Comparison of ENCODE assay signal across 37 cellular contexts in the genomic region with DNA sequence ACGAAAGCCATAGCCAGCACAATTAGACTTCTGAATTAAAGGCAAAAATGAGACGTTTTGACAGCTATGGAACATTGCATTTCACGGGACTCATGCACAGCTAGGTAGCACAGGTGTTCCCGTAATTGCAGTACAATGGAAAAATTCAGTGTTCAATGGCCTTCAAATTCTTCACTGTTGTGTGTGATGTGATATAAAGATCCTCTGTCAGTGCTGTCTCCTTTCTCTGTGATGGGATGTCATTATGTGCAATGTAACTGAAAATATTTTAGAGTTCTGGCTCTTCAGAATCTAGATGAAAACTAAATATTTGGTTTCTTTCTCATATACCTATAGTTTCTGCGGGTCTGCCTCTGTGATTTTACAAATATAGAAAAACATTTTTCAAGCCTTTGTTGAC.
"Had no signal": no experiment of that assay in that cellular context is flagged by ENCODE, and none has a peak within 500 bp of the region (broad histone marks: within the 10 kb centered on the region; RNA-seq: fewer than 3 reads in every experiment).

No MANE protein-coding gene starts in this region.

- H3K36me3 ChIP-seq: adrenal gland, ascending aorta, brain microvascular endothelial cell, breast epithelium, cardiac muscle cell had no signal

- H3K27me3 ChIP-seq: adrenal gland, ascending aorta, body of pancreas, brain microvascular endothelial cell, breast epithelium, cardiac muscle cell had no signal

- H3K36me3 Mint-ChIP-seq: activated naive CD4-positive, alpha-beta T cell treated with anti-CD3 and anti-CD28 coated beads, Interleukin-2, amount 10 ng/mL, durations not matched to agents 7 days and 5 days; activated naive CD4-positive, alpha-beta T cell treated with anti-CD3 and anti-CD28 coated beads, Interleukin-2, amount 50 U/mL, for 24 hours; activated naive CD8-positive, alpha-beta T cell; activated naive CD8-positive, alpha-beta T cell treated with anti-CD3 and anti-CD28 coated beads for 36 hours; activated naive CD8-positive, alpha-beta T cell treated with anti-CD3 and anti-CD28 coated beads, Interleukin-2, amount 10 ng/mL, durations not matched to agents 7 days and 5 days; brain had no signal

- H3K4me1 Mint-ChIP-seq: activated naive CD4-positive, alpha-beta T cell treated with anti-CD3 and anti-CD28 coated beads, Interleukin-2, amount 10 ng/mL, durations not matched to agents 7 days and 5 days; activated naive CD4-positive, alpha-beta T cell treated with anti-CD3 and anti-CD28 coated beads, Interleukin-2, amount 50 U/mL, for 24 hours; activated naive CD8-positive, alpha-beta T cell treated with anti-CD3 and anti-CD28 coated beads for 36 hours; activated naive CD8-positive, alpha-beta T cell treated with anti-CD3 and anti-CD28 coated beads, Interleukin-2, amount 10 ng/mL, durations not matched to agents 7 days and 5 days; activated naive CD8-positive, alpha-beta T cell treated with anti-CD3 and anti-CD28 coated beads, Interleukin-2, amount 50 U/mL, for 24 hours; activated T-helper 17 cell treated with anti-CD3 and anti-CD28 coated beads, Interleukin-2, amount 50 U/mL, for 72 hours; brain; central memory CD8-positive, alpha-beta T cell had no signal

- H3K9me3 Mint-ChIP-seq: activated naive CD4-positive, alpha-beta T cell treated with anti-CD3 and anti-CD28 coated beads, Interleukin-2, amount 10 ng/mL, durations not matched to agents 7 days and 5 days had no signal

- H3K27me3 Mint-ChIP-seq: activated naive CD4-positive, alpha-beta T cell treated with anti-CD3 and anti-CD28 coated beads, Interleukin-2, amount 10 ng/mL, durations not matched to agents 7 days and 5 days; activated naive CD4-positive, alpha-beta T cell treated with anti-CD3 and anti-CD28 coated beads, Interleukin-2, amount 50 U/mL, for 24 hours; activated naive CD8-positive, alpha-beta T cell; activated naive CD8-positive, alpha-beta T cell treated with anti-CD3 and anti-CD28 coated beads for 36 hours; activated naive CD8-positive, alpha-beta T cell treated with anti-CD3 and anti-CD28 coated beads, Interleukin-2, amount 10 ng/mL, durations not matched to agents 7 days and 5 days; activated naive CD8-positive, alpha-beta T cell treated with anti-CD3 and anti-CD28 coated beads, Interleukin-2, amount 50 U/mL, for 24 hours; activated T-cell treated with anti-CD3 and anti-CD28 coated beads, Interleukin-2, amount 50 U/mL, for 24 hours; activated T-helper 17 cell treated with anti-CD3 and anti-CD28 coated beads, Interleukin-2, amount 50 U/mL, for 72 hours; central memory CD8-positive, alpha-beta T cell had no signal

- H3K27ac ChIP-seq: adrenal gland, ascending aorta, body of pancreas, brain microvascular endothelial cell, breast epithelium, cardiac muscle cell had no signal

- H3K27ac Mint-ChIP-seq: activated naive CD4-positive, alpha-beta T cell treated with anti-CD3 and anti-CD28 coated beads for 36 hours; activated naive CD4-positive, alpha-beta T cell treated with anti-CD3 and anti-CD28 coated beads, Interleukin-2, amount 10 ng/mL, durations not matched to agents 7 days and 5 days; activated naive CD4-positive, alpha-beta T cell treated with anti-CD3 and anti-CD28 coated beads, Interleukin-2, amount 50 U/mL, for 24 hours; activated naive CD4-positive, alpha-beta T cell treated with anti-CD3 and anti-CD28 coated beads, Interleukin-2, amount 50 U/mL, for 72 hours; activated naive CD8-positive, alpha-beta T cell; activated naive CD8-positive, alpha-beta T cell treated with anti-CD3 and anti-CD28 coated beads for 36 hours; activated naive CD8-positive, alpha-beta T cell treated with anti-CD3 and anti-CD28 coated beads, Interleukin-2, amount 10 ng/mL, durations not matched to agents 7 days and 5 days; activated naive CD8-positive, alpha-beta T cell treated with anti-CD3 and anti-CD28 coated beads, Interleukin-2, amount 50 U/mL, for 24 hours; activated T-cell treated with anti-CD3 and anti-CD28 coated beads, Interleukin-2, amount 50 U/mL, for 24 hours; activated T-cell treated with anti-CD3 and anti-CD28 coated beads, Interleukin-2, amount 50 U/mL, for 72 hours; activated T-helper 1 cell treated with anti-CD3 and anti-CD28 coated beads, Interleukin-12 subunit alpha, Interleukin-12 subunit beta, Interleukin-2, Interleukin-4 antibody, amounts not matched to agents 30 ng/mL and 10 ng/mL and 1 ng/mL, durations not matched to agents 14 hours and 24 hours and 36 hours; activated T-helper 17 cell treated with anti-CD3 and anti-CD28 coated beads, Interleukin-2, amount 50 U/mL, for 72 hours; activated T-helper 2 cell treated with anti-CD3 and anti-CD28 coated beads, Interferon-gamma antibody, Interleukin-2, Interleukin-4, amounts not matched to agents 10 μg/mL and 5 μg/mL and 100 μg/mL, durations not matched to agents 14 hours and 24 hours and 36 hours; brain had no signal

- DNase-seq: activated effector memory CD4-positive, alpha-beta T cell treated with anti-CD3 and anti-CD28 coated beads, Interleukin-2, amount 50 U/mL, for 16 hours; activated effector memory CD4-positive, alpha-beta T cell treated with Interleukin-2 at 50 U/mL for 16 hours; activated gamma-delta T cell; activated gamma-delta T cell treated with Interleukin-2 at 50 U/mL for 16 hours; activated naive CD4-positive, alpha-beta T cell; activated naive CD4-positive, alpha-beta T cell treated with anti-CD3 and anti-CD28 coated beads for 36 hours; activated naive CD4-positive, alpha-beta T cell treated with anti-CD3 and anti-CD28 coated beads, Interleukin-2, amount 10 ng/mL, durations not matched to agents 7 days and 5 days; activated naive CD4-positive, alpha-beta T cell treated with anti-CD3 and anti-CD28 coated beads, Interleukin-2, amount 50 U/mL, for 16 hours; activated naive CD4-positive, alpha-beta T cell treated with Interleukin-2 at 50 U/mL for 16 hours; activated naive CD8-positive, alpha-beta T cell treated with anti-CD3 and anti-CD28 coated beads for 36 hours; activated naive CD8-positive, alpha-beta T cell treated with anti-CD3 and anti-CD28 coated beads, Interleukin-2, amount 10 ng/mL, durations not matched to agents 7 days and 5 days; activated naive CD8-positive, alpha-beta T cell treated with anti-CD3 and anti-CD28 coated beads, Interleukin-2, amount 50 U/mL, for 24 hours; activated T-cell treated with anti-CD3 and anti-CD28 coated beads, Interleukin-2, amount 50 U/mL, for 1 hour; activated T-cell treated with anti-CD3 and anti-CD28 coated beads, Interleukin-2, amount 50 U/mL, for 24 hours; activated T-cell treated with anti-CD3 and anti-CD28 coated beads, Interleukin-2, amount 50 U/mL, for 4 hours; activated T-cell treated with anti-CD3 and anti-CD28 coated beads, Interleukin-2, amount 50 U/mL, for 48 hours; activated T-cell treated with anti-CD3 and anti-CD28 coated beads, Interleukin-2, amount 50 U/mL, for 72 hours; adrenal gland; amniotic stem cell; amygdala; anterior cingulate cortex; aorta; body of pancreas; brain microvascular endothelial cell; caudate nucleus; central memory CD4-positive, alpha-beta T cell had no signal

- ATAC-seq: activated naive CD4-positive, alpha-beta T cell treated with anti-CD3 and anti-CD28 coated beads, Interleukin-2, amount 50 U/mL, for 72 hours; activated naive CD8-positive, alpha-beta T cell treated with anti-CD3 and anti-CD28 coated beads, Interleukin-2, amount 50 U/mL, for 24 hours; activated T-cell treated with anti-CD3 and anti-CD28 coated beads, Interleukin-2, amount 50 U/mL, for 4 hours; activated T-cell treated with anti-CD3 and anti-CD28 coated beads, Interleukin-2, amount 50 U/mL, for 72 hours; activated T-helper 17 cell treated with anti-CD3 and anti-CD28 coated beads, Interleukin-2, amount 50 U/mL, for 72 hours; body of pancreas had no signal

- H3K4me3 Mint-ChIP-seq: activated naive CD4-positive, alpha-beta T cell treated with anti-CD3 and anti-CD28 coated beads for 36 hours; activated naive CD4-positive, alpha-beta T cell treated with anti-CD3 and anti-CD28 coated beads, Interleukin-2, amount 10 ng/mL, durations not matched to agents 7 days and 5 days; activated naive CD4-positive, alpha-beta T cell treated with anti-CD3 and anti-CD28 coated beads, Interleukin-2, amount 50 U/mL, for 24 hours; activated naive CD8-positive, alpha-beta T cell; activated naive CD8-positive, alpha-beta T cell treated with anti-CD3 and anti-CD28 coated beads for 36 hours; activated naive CD8-positive, alpha-beta T cell treated with anti-CD3 and anti-CD28 coated beads, Interleukin-2, amount 10 ng/mL, durations not matched to agents 7 days and 5 days; activated naive CD8-positive, alpha-beta T cell treated with anti-CD3 and anti-CD28 coated beads, Interleukin-2, amount 50 U/mL, for 24 hours; activated T-cell treated with anti-CD3 and anti-CD28 coated beads, Interleukin-2, amount 50 U/mL, for 24 hours; activated T-cell treated with anti-CD3 and anti-CD28 coated beads, Interleukin-2, amount 50 U/mL, for 4 hours; activated T-cell treated with anti-CD3 and anti-CD28 coated beads, Interleukin-2, amount 50 U/mL, for 72 hours; activated T-helper 1 cell treated with anti-CD3 and anti-CD28 coated beads, Interleukin-12 subunit alpha, Interleukin-12 subunit beta, Interleukin-2, Interleukin-4 antibody, amounts not matched to agents 30 ng/mL and 10 ng/mL and 1 ng/mL, durations not matched to agents 14 hours and 24 hours and 36 hours; activated T-helper 17 cell treated with anti-CD3 and anti-CD28 coated beads, Interleukin-2, amount 50 U/mL, for 72 hours; brain; central memory CD8-positive, alpha-beta T cell had no signal

- H3K4me3 ChIP-seq: adrenal gland, ascending aorta, body of pancreas, breast epithelium, cardiac muscle cell had no signal

- H3K9me3 ChIP-seq: adrenal gland, ascending aorta, body of pancreas, breast epithelium had no signal
